In the genomic region with DNA sequence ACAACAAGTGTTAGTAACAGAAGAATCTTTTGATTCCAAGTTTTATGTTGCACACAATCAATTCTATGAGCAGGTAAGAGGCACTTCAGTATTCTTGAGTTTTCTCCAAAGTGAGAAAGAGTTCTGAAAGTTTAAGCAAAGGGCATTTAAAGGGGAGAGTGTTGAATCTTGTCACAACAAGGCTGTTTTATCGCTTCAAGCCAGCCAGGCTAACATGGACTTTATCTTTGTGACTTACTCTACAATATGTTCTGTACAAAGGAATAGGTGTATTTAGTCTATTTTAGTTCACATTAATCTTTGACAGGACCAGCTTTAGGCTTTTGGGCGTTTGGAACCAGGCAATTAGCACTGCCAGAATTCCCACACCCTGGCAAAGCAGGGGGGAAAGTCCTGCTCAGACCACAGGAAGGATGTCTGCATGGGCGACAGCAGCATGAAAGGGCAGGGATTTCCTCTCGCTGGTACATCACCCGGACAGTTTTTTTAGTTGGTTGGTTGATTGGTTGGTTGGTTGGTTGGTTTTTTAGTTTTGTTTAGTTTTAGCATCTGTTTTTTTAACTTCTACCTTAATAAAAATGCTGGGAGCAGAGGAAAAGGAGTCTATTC, we compare ENCODE assay signal across 26 cellular contexts.
DNase-seq lines count a peak whose midpoint lies in the region; ATAC-seq lines count a peak whose summit lies in the region.
"Had no signal": no experiment of that assay in that cellular context is flagged by ENCODE, and none has a peak within 500 bp of the region (broad histone marks: within the 10 kb centered on the region; RNA-seq: fewer than 3 reads in every experiment).

No MANE protein-coding gene starts in this region.

- H3K36me3 ChIP-seq in BLaER1 treated with 17β-estradiol and CSF1 and Interleukin-3, amounts not matched to agents 10 nM and 100 nM = peaks cover 0 to 20% (median 3%) of the 10 kb centered on the region in 11 experiments; a peak in 7 of 22 replicates
- H3K36me3 ChIP-seq in mesenchymal stem cell (ENCODE audit: control insufficient read depth in 1 of 2, insufficient read depth in 2 of 2, low read depth in 1 of 2, low read length in 2 of 2) = no peaks in the 10 kb centered on the region
- H3K36me3 ChIP-seq: transverse colon had no signal

- peak overlapping the region; percentile 15 for H2BK15ac ChIP-seq in mesenchymal stem cell (ENCODE audit: low read depth, poor library complexity, severe bottlenecking)

- DNase-seq in UCSD-AML1 (lab: John Stamatoyannopoulos, UW; ENCODE audit: unreplicated experiment) (peak; percentile 15), mesenchymal stem cell (no peak), ureter (ENCODE audit: low spot score) (no peak), NCI-H2196 (lab: John Stamatoyannopoulos, UW; ENCODE audit: unreplicated experiment) (no peak)
- DNase-seq: activated CD4-positive, alpha-beta memory T cell treated with anti-CD3 and anti-CD28 coated beads, Interleukin-2, amount 10 ng/mL, durations not matched to agents 7 days and 5 days; activated CD4-positive, CD25-positive, alpha-beta regulatory T cell; activated gamma-delta T cell; activated naive CD8-positive, alpha-beta T cell treated with anti-CD3 and anti-CD28 coated beads, Interleukin-2, amount 50 U/mL, for 24 hours; C1 segment of cervical spinal cord; Calu3; endodermal cell; Karpas-422; mammary epithelial cell; NCI-H1092; NCI-H1930; NCI-H446 treated with DMSO at 0.1 percent for 48 hours; NK-92 treated with Interleukin-12 subunit alpha and Interleukin-12 subunit beta, amount 100 ng/mL, for 24 hours; right cardiac atrium; stimulated activated CD4-positive, alpha-beta T cell treated with anti-CD3 and anti-CD28 coated beads, Interleukin-4, amount 100 ng/mL, for 24 hours; stimulated activated naive CD8-positive, alpha-beta T cell treated with anti-CD3 and anti-CD28 coated beads, Interleukin-15, amount 100 ng/mL, for 72 hours; transverse colon had no signal

- no peaks in the 10 kb centered on the region for H4K20me1 ChIP-seq in BLaER1 treated with 17β-estradiol and CSF1 and Interleukin-3, amounts not matched to agents 10 nM and 100 nM

- H3K27ac ChIP-seq in BLaER1 treated with 17β-estradiol and CSF1 and Interleukin-3, amounts not matched to agents 10 nM and 100 nM = peak overlapping the region in 1 of 11 experiments; percentile 11; a peak in 1 of 22 replicates
- no peak overlapping the region for H3K27ac ChIP-seq in mesenchymal stem cell (ENCODE audit: low read length, poor library complexity, severe bottlenecking)
- H3K27ac ChIP-seq: transverse colon had no signal

- H3K4me2 ChIP-seq in BLaER1 treated with 17β-estradiol and CSF1 and Interleukin-3, amounts not matched to agents 10 nM and 100 nM = peak overlapping the region; percentile 31 to 86 (median 72); a peak in 21 of 22 replicates
- no peak overlapping the region for H3K4me2 ChIP-seq in mesenchymal stem cell (ENCODE audit: low read length, poor library complexity, severe bottlenecking)

- no peak overlapping the region for H2AK5ac ChIP-seq in mesenchymal stem cell (ENCODE audit: low read length, severe bottlenecking)

- H2BK12ac ChIP-seq in mesenchymal stem cell (ENCODE audit: low read length in 2 of 2) = no peak overlapping the region

- no peak overlapping the region for H4K8ac ChIP-seq in mesenchymal stem cell (ENCODE audit: low read length)

- H3K18ac ChIP-seq in mesenchymal stem cell (ENCODE audit: low read depth in 1 of 2, low read length in 2 of 2) = peak overlapping the region in 1 of 2 experiments; percentile 11

- ATAC-seq in GM21447 (IDR thresholded peaks at IDR 0.05; ENCODE audit: unreplicated experiment) (peak; percentile 45), HG03039 (IDR thresholded peaks at IDR 0.05; ENCODE audit: unreplicated experiment) (no peak), HG03025 (IDR thresholded peaks at IDR 0.05; ENCODE audit: low FRiP score, unreplicated experiment) (no peak)
- ATAC-seq: activated naive CD8-positive, alpha-beta T cell treated with anti-CD3 and anti-CD28 coated beads, Interleukin-2, amount 50 U/mL, for 24 hours; HCT116; right cardiac atrium; stimulated activated naive CD8-positive, alpha-beta T cell treated with anti-CD3 and anti-CD28 coated beads, Interleukin-15, amount 100 ng/mL, for 72 hours had no signal

- H3K27me3 ChIP-seq in BLaER1 treated with 17β-estradiol and CSF1 and Interleukin-3, amounts not matched to agents 10 nM and 100 nM = no peaks in the 10 kb centered on the region
- no peaks in the 10 kb centered on the region for H3K27me3 ChIP-seq in mesenchymal stem cell (ENCODE audit: control insufficient read depth in 1 of 2, insufficient read depth in 1 of 2, low read length in 2 of 2)
- H3K27me3 ChIP-seq: transverse colon had no signal

- H3K9me3 ChIP-seq in BLaER1 treated with 17β-estradiol and CSF1 and Interleukin-3, amounts not matched to agents 10 nM and 100 nM (replicated peaks in 1 of 11) = peaks cover 3 to 15% (median 11%) of the 10 kb centered on the region in 11 experiments; a peak in 18 of 22 replicates
- no peaks in the 10 kb centered on the region for H3K9me3 ChIP-seq in mesenchymal stem cell (ENCODE audit: control insufficient read depth, low read length)
- H3K9me3 ChIP-seq: transverse colon had no signal

- H3K14ac ChIP-seq in mesenchymal stem cell (ENCODE audit: low read length in 2 of 2) = no peak overlapping the region

- no peak overlapping the region for H3K23ac ChIP-seq in mesenchymal stem cell (ENCODE audit: low read length in 2 of 2)

- H3K4ac ChIP-seq in mesenchymal stem cell (ENCODE audit: low read depth in 1 of 2, low read length in 2 of 2) = no peak overlapping the region

- H4K91ac ChIP-seq in mesenchymal stem cell (ENCODE audit: low read length) = no peak overlapping the region

- no peak overlapping the region for H2BK5ac ChIP-seq in mesenchymal stem cell (ENCODE audit: low read depth, low read length, poor library complexity, severe bottlenecking)

- no peak overlapping the region for H2BK120ac ChIP-seq in mesenchymal stem cell (ENCODE audit: low read depth, low read length)

- no peak overlapping the region for H2AFZ ChIP-seq in mesenchymal stem cell (ENCODE audit: low read depth, low read length)

- H3K9ac ChIP-seq in BLaER1 treated with 17β-estradiol and CSF1 and Interleukin-3, amounts not matched to agents 10 nM and 100 nM = no peak overlapping the region
- H3K9ac ChIP-seq in mesenchymal stem cell (ENCODE audit: low read length) = no peak overlapping the region

- H3K4me3 ChIP-seq in BLaER1 treated with 17β-estradiol and CSF1 and Interleukin-3, amounts not matched to agents 10 nM and 100 nM = no peak overlapping the region
- H3K4me3 ChIP-seq in mesenchymal stem cell (ENCODE audit: insufficient read depth in 1 of 2, low read depth in 1 of 2, low read length in 2 of 2) = no peak overlapping the region
- H3K4me3 ChIP-seq: transverse colon had no signal

- H3K79me1 ChIP-seq in mesenchymal stem cell (replicated peaks; ENCODE audit: low read length, poor library complexity, severe bottlenecking) = no peaks in the 10 kb centered on the region

- peaks cover 7 to 42% (median 31%) of the 10 kb centered on the region in 10 experiments for H3K4me1 ChIP-seq in BLaER1 treated with 17β-estradiol and CSF1 and Interleukin-3, amounts not matched to agents 10 nM and 100 nM
- H3K4me1 ChIP-seq in mesenchymal stem cell (ENCODE audit: control insufficient read depth, insufficient read depth, low read depth, low read length) = peaks cover 7% of the 10 kb centered on the region

- 92% methylated on average over 4 of the region's 5 CpGs for WGBS in mesenchymal stem cell
